In genomic region chr2:148513425-148513824, GRCh38 we compare ENCODE assay signal across 9 cellular contexts.
"Had no signal": no experiment of that assay in that cellular context is flagged by ENCODE, and none has a peak within 500 bp of the region (broad histone marks: within the 10 kb centered on the region; RNA-seq: fewer than 3 reads in every experiment).

No MANE protein-coding gene starts in this region.

- ATAC-seq: GM23338 had no signal

- H3K4me2 ChIP-seq: GM23338, KMS-11 had no signal

- FAIRE-seq: H1, H54 had no signal

- H3K27ac ChIP-seq: HL-60, KMS-11 had no signal

- H3K4me3 ChIP-seq: GM23338 had no signal

- DNase-seq: H9, HCEC 1CT, HFFc6, Karpas-422 had no signal

- H3K9ac ChIP-seq: KMS-11 had no signal

- H2AFZ ChIP-seq: GM23338 had no signal
